ENCODE assay signal across 9 cellular contexts in the genomic region with DNA sequence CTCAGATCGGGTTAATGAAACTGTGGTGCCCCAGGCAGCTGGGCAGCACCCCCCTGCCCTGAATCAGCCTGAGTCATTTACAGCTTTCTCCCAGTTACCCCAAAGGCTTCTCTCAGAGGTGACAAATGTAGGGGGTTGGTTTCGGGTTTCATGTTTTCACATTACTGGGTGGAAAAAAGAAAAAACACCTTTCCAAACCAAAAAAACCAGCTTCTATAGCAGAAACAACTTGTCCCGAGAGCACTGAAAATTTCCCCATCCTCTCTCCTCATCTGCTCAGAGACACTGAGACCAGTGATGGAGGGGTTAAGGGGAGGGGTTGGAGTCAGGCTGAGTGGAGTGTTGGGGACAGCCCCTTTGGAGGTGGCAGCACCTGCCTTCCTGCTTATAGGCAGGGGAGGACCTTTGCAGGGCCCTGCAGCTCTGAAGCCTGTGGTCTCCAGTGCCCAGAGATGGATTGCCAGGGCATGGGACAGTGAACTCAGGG. TPM values are rescaled to one million over a fixed set of nuclear protein-coding genes. Genes with fewer than 3 reads are reported as not detected.
DNase-seq lines count a peak whose midpoint lies in the region; FAIRE-seq and TF ChIP-seq lines count a peak whose summit lies in the region.
"Had no signal": no experiment of that assay in that cellular context is flagged by ENCODE, and none has a peak within 500 bp of the region (broad histone marks: within the 10 kb centered on the region; RNA-seq: fewer than 3 reads in every experiment).

No MANE protein-coding gene starts in this region.

- no peaks in the 10 kb centered on the region for H3K9me3 ChIP-seq in HEK293 (ENCODE audit: control insufficient read depth, insufficient read depth, low read depth, low read length)
- no peaks in the 10 kb centered on the region for H3K9me3 ChIP-seq in NT2/D1 (ENCODE audit: insufficient read depth, low read length)
- no peaks in the 10 kb centered on the region for H3K9me3 ChIP-seq in esophagus (ENCODE audit: control insufficient read depth in 2 of 2, insufficient read depth in 1 of 2, low read depth in 1 of 2, low read length in 1 of 2)
- H3K9me3 ChIP-seq in kidney (ENCODE audit: control insufficient read depth in 1 of 2, low read length in 2 of 2) = no peaks in the 10 kb centered on the region

- FAIRE-seq in kidney (lab: Jason Lieb, UNC) = no peak
- FAIRE-seq: A204.1 had no signal

- POLR2A ChIA-PET in HEK293 (lab: Yijun Ruan, JAX) = interaction anchor here (0.8 to 1.8 kb wide), 4 partner anchors 9 to 43 kb away, joined by 3 to 6 read pairs (median 4); a partner anchor contains a TSS

- H3K4me3 ChIP-seq in HEK293 (ENCODE audit: low read depth, low read length) (no peak overlapping the region), NT2/D1 (ENCODE audit: insufficient read length, low read depth) (no peak overlapping the region), esophagus (ENCODE audit: low read depth in 1 of 2, low read length in 2 of 2) (no peak overlapping the region), kidney (ENCODE audit: low read length in 2 of 2) (no peak overlapping the region)

- peak; percentile 3 for DNase-seq in NCI-H1105 treated with DMSO at 0.1 percent for 48 hours (lab: John Stamatoyannopoulos, UW)
- no peak for DNase-seq in NCI-H1105 (lab: John Stamatoyannopoulos, UW)
- DNase-seq in NT2/D1 (ENCODE audit: low read depth, low spot score) = no peak
- DNase-seq in kidney = no peak
- no peak for DNase-seq in MV-4-11 (lab: John Stamatoyannopoulos, UW)
- no peak for DNase-seq in cerebellum (ENCODE audit: low spot score)

- H3K9ac ChIP-seq in NT2/D1 (ENCODE audit: insufficient read length, low read depth) = peak overlapping the region; percentile 53
- no peak overlapping the region for H3K9ac ChIP-seq in kidney (ENCODE audit: low read length in 2 of 2)

- H3K36me3 ChIP-seq in HEK293 (ENCODE audit: control insufficient read depth in 2 of 2, insufficient read depth in 1 of 2, low read length in 2 of 2) = peaks cover 14 to 45% of the 10 kb centered on the region in 2 experiments
- H3K36me3 ChIP-seq in NT2/D1 (ENCODE audit: insufficient read depth, insufficient read length, low read length) = peaks cover 35% of the 10 kb centered on the region
- peaks cover 4% of the 10 kb centered on the region in 2 donors for H3K36me3 ChIP-seq in esophagus (ENCODE audit: control insufficient read depth in 2 of 2, insufficient read depth in 2 of 2, low read length in 1 of 2)
- peaks cover 14 to 17% of the 10 kb centered on the region in 2 donors for H3K36me3 ChIP-seq in kidney (ENCODE audit: control insufficient read depth in 1 of 2, insufficient read depth in 2 of 2, low read length in 2 of 2)

- intact Hi-C loops in kidney (cut with DNase I) = no loop called here

- 35 to 39% methylated on average over 3 of the region's 3 CpGs for WGBS in esophagus, 2 donors

- H3K27ac ChIP-seq in HEK293 (ENCODE audit: extremely low read depth, low read depth, low read length) = no peak overlapping the region
- peak overlapping the region; percentile 90 to 91 for H3K27ac ChIP-seq in esophagus (ENCODE audit: low read depth in 2 of 2, low read length in 1 of 2)
- no peak overlapping the region for H3K27ac ChIP-seq in kidney (ENCODE audit: low read depth in 2 of 2, low read length in 2 of 2)

- no peak for TF ChIP-seq CTCF in HEK293 (tag by site-specific recombination; IDR thresholded peaks at IDR 0.05)
- TF ChIP-seq CTCF in kidney (IDR thresholded peaks at IDR 0.05; ENCODE audit: borderline replicate concordance, extremely low read depth, insufficient read depth) = no peak

- no peaks in the 10 kb centered on the region for H3K27me3 ChIP-seq in NT2/D1 (ENCODE audit: insufficient read depth, insufficient read length)
- no peaks in the 10 kb centered on the region for H3K27me3 ChIP-seq in esophagus (ENCODE audit: control insufficient read depth in 1 of 2, insufficient read depth in 2 of 2, low read length in 2 of 2)

- CTCF ChIA-PET in HEK293 (lab: Yijun Ruan, JAX) = interaction anchor here (0.5 to 5.6 kb wide), 7 partner anchors 8 to 807 kb away, joined by 3 to 27 read pairs (median 4); no protein-coding TSS in a partner anchor

- H3K4me1 ChIP-seq in HEK293 (ENCODE audit: control insufficient read depth, insufficient read depth, low read length) (peaks cover 19% of the 10 kb centered on the region), NT2/D1 (ENCODE audit: insufficient read depth, insufficient read length) (peaks cover 48% of the 10 kb centered on the region), esophagus (ENCODE audit: control insufficient read depth in 2 of 2, insufficient read depth in 2 of 2, low read length in 1 of 2) (peaks cover 14 to 35% of the 10 kb centered on the region in 2 donors), kidney (ENCODE audit: control insufficient read depth in 1 of 2, insufficient read depth in 1 of 2, low read depth in 1 of 2, low read length in 2 of 2) (peaks cover 5 to 24% of the 10 kb centered on the region in 2 donors)

TF ChIP-seq in HEK293, 187 proteins besides CTCF, POLR2A, EP300 and RAD21:
- TF ChIP-seq PRDM1 (tag by site-specific recombination; IDR thresholded peaks at IDR 0.05) (peak; percentile 54; the same call in 1 of the 2 replicates), SP7 (tag by site-specific recombination; IDR thresholded peaks at IDR 0.05) (peak; percentile 14; the same call in 1 of the 2 replicates), KLF7 (tag by site-specific recombination; IDR thresholded peaks at IDR 0.05; ENCODE audit: borderline replicate concordance) (no peak), ZBTB20 (tag by site-specific recombination; IDR thresholded peaks at IDR 0.05) (peak; percentile 85), HOXA7 (CRISPR knock-in tag; IDR thresholded peaks at IDR 0.05; ENCODE audit: borderline replicate concordance) (no peak), ZSCAN23 (tag by site-specific recombination; IDR thresholded peaks at IDR 0.05) (no peak), GLIS1 (tag by site-specific recombination; IDR thresholded peaks at IDR 0.05) (peak; percentile 39; the same call in 1 of the 2 replicates), ZNF274 (IDR thresholded peaks at IDR 0.05; ENCODE audit: low read length) (no peak), ZNF274 (tag by site-specific recombination; IDR thresholded peaks at IDR 0.05; ENCODE audit: borderline replicate concordance) (no peak), ZNF426 (tag by site-specific recombination; IDR thresholded peaks at IDR 0.05) (no peak), KLF16 (tag by site-specific recombination; IDR thresholded peaks at IDR 0.05) (no peak)
- TF ChIP-seq, protein P1, sequence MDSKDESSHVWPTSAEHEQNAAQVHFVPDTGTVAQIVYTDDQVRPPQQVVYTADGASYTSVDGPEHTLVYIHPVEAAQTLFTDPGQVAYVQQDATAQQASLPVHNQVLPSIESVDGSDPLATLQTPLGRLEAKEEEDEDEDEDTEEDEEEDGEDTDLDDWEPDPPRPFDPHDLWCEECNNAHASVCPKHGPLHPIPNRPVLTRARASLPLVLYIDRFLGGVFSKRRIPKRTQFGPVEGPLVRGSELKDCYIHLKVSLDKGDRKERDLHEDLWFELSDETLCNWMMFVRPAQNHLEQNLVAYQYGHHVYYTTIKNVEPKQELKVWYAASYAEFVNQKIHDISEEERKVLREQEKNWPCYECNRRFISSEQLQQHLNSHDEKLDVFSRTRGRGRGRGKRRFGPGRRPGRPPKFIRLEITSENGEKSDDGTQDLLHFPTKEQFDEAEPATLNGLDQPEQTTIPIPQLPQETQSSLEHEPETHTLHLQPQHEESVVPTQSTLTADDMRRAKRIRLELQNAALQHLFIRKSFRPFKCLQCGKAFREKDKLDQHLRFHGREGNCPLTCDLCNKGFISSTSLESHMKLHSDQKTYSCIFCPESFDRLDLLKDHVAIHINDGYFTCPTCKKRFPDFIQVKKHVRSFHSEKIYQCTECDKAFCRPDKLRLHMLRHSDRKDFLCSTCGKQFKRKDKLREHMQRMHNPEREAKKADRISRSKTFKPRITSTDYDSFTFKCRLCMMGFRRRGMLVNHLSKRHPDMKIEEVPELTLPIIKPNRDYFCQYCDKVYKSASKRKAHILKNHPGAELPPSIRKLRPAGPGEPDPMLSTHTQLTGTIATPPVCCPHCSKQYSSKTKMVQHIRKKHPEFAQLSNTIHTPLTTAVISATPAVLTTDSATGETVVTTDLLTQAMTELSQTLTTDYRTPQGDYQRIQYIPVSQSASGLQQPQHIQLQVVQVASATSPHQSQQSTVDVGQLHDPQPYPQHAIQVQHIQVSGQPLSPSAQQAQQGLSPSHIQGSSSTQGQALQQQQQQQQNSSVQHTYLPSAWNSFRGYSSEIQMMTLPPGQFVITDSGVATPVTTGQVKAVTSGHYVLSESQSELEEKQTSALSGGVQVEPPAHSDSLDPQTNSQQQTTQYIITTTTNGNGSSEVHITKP (tag by site-specific recombination; IDR thresholded peaks at IDR 0.05) = no peak
TF ChIP-seq in HEK293: peak in this region for 4.

RNA-seq across cellular contexts. Expression of a gene that starts 15.6 kb away (rescaled TPM):
- polyA plus RNA-seq in esophagus = 10 to 100 TPM; 16.3 to 32.0 TPM
- 26.2 TPM for total RNA-seq in kidney
- 24.2 TPM for polyA plus RNA-seq in kidney (ENCODE audit: insufficient read depth, low read depth, low replicate concordance)
- total RNA-seq in cerebellum = 23.2 TPM

RNA-seq across cellular contexts. Expression of a gene that starts 18.4 kb away (rescaled TPM):
- polyA plus RNA-seq in esophagus (1 to 10 TPM in 1 of 2 donors, under 1 TPM in 1; 0.22 to 1.4 TPM), kidney (ENCODE audit: insufficient read depth, low read depth, low replicate concordance) (not detected)
- total RNA-seq in kidney (not detected), cerebellum (not detected)

RNA-seq across cellular contexts. Expression of a gene that starts 22.8 kb away (rescaled TPM):
- polyA plus RNA-seq in esophagus (10 to 100 TPM in 1 of 2 donors, 1 to 10 TPM in 1; 8.3 to 13.7 TPM), kidney (ENCODE audit: insufficient read depth, low read depth, low replicate concordance) (8.2 TPM)
- total RNA-seq in kidney (19.6 TPM), cerebellum (6.1 TPM)

RNA-seq across cellular contexts. Expression of a gene that starts 38.3 kb away (rescaled TPM):
- polyA plus RNA-seq in esophagus (10 to 100 TPM; 10.6 to 21.4 TPM), kidney (ENCODE audit: insufficient read depth, low read depth, low replicate concordance) (28.7 TPM)
- total RNA-seq in kidney (50.7 TPM), cerebellum (51.5 TPM)

Comparison
In these comparisons a context has a peak if more than half of its experiments do, and no peak if none do; other contexts are left out.
1. H3K27ac ChIP-seq: peak in esophagus (2 of 2); none in HEK293 (single experiment) and kidney (0 of 2).